18 cellular contexts compared by ENCODE assay signal in the genomic region with DNA sequence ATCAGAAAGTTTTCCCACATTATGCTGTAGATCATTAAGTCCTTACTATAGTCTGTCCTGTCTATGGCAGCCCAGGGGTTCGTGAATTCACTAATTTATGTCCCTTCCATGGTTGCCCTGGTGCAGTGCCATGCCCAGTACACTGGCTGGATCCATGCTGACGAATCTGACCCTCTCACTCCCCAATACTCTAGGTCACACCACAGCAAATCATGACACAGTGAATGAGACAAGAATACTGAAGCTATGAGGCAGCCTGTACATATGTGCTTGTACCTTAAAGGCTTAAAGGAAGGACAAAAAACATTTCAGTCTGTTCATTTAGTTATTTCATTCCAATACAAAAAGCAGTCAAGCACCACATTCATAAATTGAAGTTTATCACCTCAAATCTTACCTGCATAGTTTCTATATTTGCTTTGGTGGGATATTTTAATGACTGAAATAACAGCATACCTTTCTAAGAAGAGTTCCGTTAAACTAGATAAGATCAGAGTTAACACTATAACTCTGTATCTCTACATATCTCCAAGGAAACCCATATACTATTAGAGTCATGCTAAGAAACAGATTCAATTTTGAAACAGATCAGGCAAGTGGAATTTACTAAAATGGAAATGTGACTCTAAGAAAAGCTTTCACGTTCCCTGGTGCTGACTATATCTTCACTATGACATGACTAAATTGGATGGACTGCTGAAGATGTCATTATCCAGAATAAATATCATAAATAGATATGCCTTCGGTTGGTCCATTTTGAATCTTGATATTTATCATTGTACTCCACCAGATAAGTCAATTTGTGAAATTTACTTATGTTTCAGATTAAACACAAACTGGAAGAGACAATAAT.
"Had no signal": no experiment of that assay in that cellular context is flagged by ENCODE, and none has a peak within 500 bp of the region (broad histone marks: within the 10 kb centered on the region; RNA-seq: fewer than 3 reads in every experiment).

No MANE protein-coding gene starts in this region.

- H3K9me3 ChIP-seq: gastrocnemius medialis, heart right ventricle, mucosa of descending colon, spleen had no signal

- H3K27ac ChIP-seq: gastrocnemius medialis, heart right ventricle, spleen had no signal

- ATAC-seq: effector memory CD8-positive, alpha-beta T cell; gastrocnemius medialis; heart right ventricle; mucosa of descending colon; naive thymus-derived CD8-positive, alpha-beta T cell; sciatic nerve had no signal

- H3K9me3 Mint-ChIP-seq: dendritic cell treated with granulocyte-macrophage colony-stimulating factor and Interleukin-4, amounts not matched to agents 40 ng/mL and 50 ng/mL, for 4 days; effector memory CD8-positive, alpha-beta T cell had no signal

- H3K27me3 Mint-ChIP-seq: dendritic cell treated with granulocyte-macrophage colony-stimulating factor and Interleukin-4, amounts not matched to agents 40 ng/mL and 50 ng/mL, for 4 days; effector memory CD8-positive, alpha-beta T cell; naive thymus-derived CD8-positive, alpha-beta T cell had no signal

- H3K27ac Mint-ChIP-seq: dendritic cell treated with granulocyte-macrophage colony-stimulating factor and Interleukin-4, amounts not matched to agents 40 ng/mL and 50 ng/mL, for 4 days had no signal

- H3K4me1 ChIP-seq: gastrocnemius medialis had no signal

- H3K27me3 ChIP-seq: gastrocnemius medialis, heart right ventricle, spleen had no signal

- H3K36me3 ChIP-seq: gastrocnemius medialis, heart right ventricle, spleen had no signal

- FAIRE-seq: colon, islet of Langerhans had no signal

- H3K4me3 Mint-ChIP-seq: dendritic cell treated with granulocyte-macrophage colony-stimulating factor and Interleukin-4, amounts not matched to agents 40 ng/mL and 50 ng/mL, for 4 days; effector memory CD8-positive, alpha-beta T cell; naive thymus-derived CD8-positive, alpha-beta T cell had no signal

- H3K36me3 Mint-ChIP-seq: naive thymus-derived CD8-positive, alpha-beta T cell had no signal

- DNase-seq: effector memory CD8-positive, alpha-beta T cell; erythroblast; gastrocnemius medialis; heart right ventricle; hypothalamus; kidney glomerular epithelial cell; mucosa of descending colon; naive thymus-derived CD8-positive, alpha-beta T cell; posterior cingulate gyrus; spleen; stimulated activated CD4-positive, alpha-beta T cell treated with anti-CD3 and anti-CD28 coated beads, Interleukin-15, amount 100 ng/mL, for 24 hours; stimulated activated CD4-positive, alpha-beta T cell treated with anti-CD3 and anti-CD28 coated beads, Interleukin-1b, Interleukin-23, amount 100 ng/mL, for 48 hours; stimulated activated CD4-positive, alpha-beta T cell treated with anti-CD3 and anti-CD28 coated beads, Interleukin-4, amount 100 ng/mL, for 4 hours; stimulated activated naive CD4-positive, alpha-beta T cell treated with Interleukin-2 at 50 U/mL for 16 hours had no signal

- H3K4me3 ChIP-seq: gastrocnemius medialis, heart right ventricle, mucosa of descending colon, spleen had no signal
